In the genomic region with DNA sequence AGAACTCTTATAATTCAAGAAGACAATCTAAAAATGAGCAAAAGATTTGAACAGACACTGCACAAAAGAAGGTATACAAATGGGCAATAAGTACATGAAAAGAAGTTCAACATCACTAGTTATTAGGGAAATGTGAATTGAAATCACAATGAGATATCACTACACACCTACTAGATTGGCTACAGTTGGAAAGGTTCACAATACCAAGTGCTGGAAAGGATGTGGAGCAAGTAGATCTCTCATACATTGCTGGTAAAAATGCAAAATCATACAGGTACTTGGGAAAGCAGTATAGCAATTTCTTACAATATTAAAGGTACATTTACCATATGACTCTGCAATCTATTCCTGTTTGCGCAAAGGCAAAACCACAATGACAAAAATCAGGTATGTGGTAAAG, we compare ENCODE assay signal across 9 cellular contexts.
"Had no signal": no experiment of that assay in that cellular context is flagged by ENCODE, and none has a peak within 500 bp of the region (broad histone marks: within the 10 kb centered on the region; RNA-seq: fewer than 3 reads in every experiment).

No MANE protein-coding gene starts in this region.

- ATAC-seq: GM23338, HCT116 had no signal

- H3K36me3 ChIP-seq: HAP-1 had no signal

- H3K4me3 ChIP-seq: GM23248, GM23338, HAP-1 had no signal

- H2AFZ ChIP-seq: GM23248, GM23338 had no signal

- H3K27ac ChIP-seq: GM23248 had no signal

- H3K4me2 ChIP-seq: GM23338 had no signal

- DNase-seq: GM23248, GOT3, H7, H9, HCEC 1CT, HFFc6 had no signal

- H3K9ac ChIP-seq: GM23248 had no signal

- H3K9me3 ChIP-seq: HAP-1 had no signal
